16 cellular contexts compared by ENCODE assay signal in genomic region chr3:31274406-31275024, GRCh38.
A peak's percentile ranks its signal among the peaks of the same experiment; 100 is the strongest.
DNase-seq lines count a peak whose midpoint lies in the region; ATAC-seq, FAIRE-seq and TF ChIP-seq lines count a peak whose summit lies in the region.
"Had no signal": no experiment of that assay in that cellular context is flagged by ENCODE, and none has a peak within 500 bp of the region (broad histone marks: within the 10 kb centered on the region; RNA-seq: fewer than 3 reads in every experiment).

No MANE protein-coding gene starts in this region.

- H2AFZ ChIP-seq in HepG2 (ENCODE audit: low read length): no peak overlapping the region

- in situ Hi-C loops in HepG2 (cut with HindIII; ENCODE audit: extremely low pct_ligation_motif_present, low pct_unique_long_range_greater_than_20kb): no loop called here

- intact Hi-C loops in body of pancreas (cut with DNase I) (no loop called here), HepG2 (cut with micrococcal nuclease; ENCODE audit: unreplicated experiment) (no loop called here)

- no TSS peak for BruUV-seq in HepG2 (replicated peaks; lab: Mats Ljungman, UMichigan)

- no peak overlapping the region for H3K9ac ChIP-seq in HepG2 (ENCODE audit: insufficient read depth, low read depth, low read length)
- H3K9ac ChIP-seq: BLaER1 had no signal

- TF ChIP-seq EP300 in HepG2 (IDR thresholded peaks at IDR 0.05; ENCODE audit: low read depth in 2 of 2, low read length in 2 of 2) (no peak), HepG2 (CRISPR knock-in tag; IDR thresholded peaks at IDR 0.05; ENCODE audit: borderline replicate concordance) (no peak)

- H3K36me3 ChIP-seq in body of pancreas (replicated peaks in 1 of 2; ENCODE audit: insufficient read depth in 1 of 2, low read depth in 2 of 2): no peaks in the 10 kb centered on the region
- H3K36me3 ChIP-seq in HepG2 (replicated peaks in 1 of 2; ENCODE audit: control insufficient read depth in 1 of 2, insufficient read depth in 2 of 2, low read length in 2 of 2): no peaks in the 10 kb centered on the region
- H3K36me3 ChIP-seq in thoracic aorta: no peaks in the 10 kb centered on the region
- H3K36me3 ChIP-seq: BLaER1 had no signal

- H3K9me3 ChIP-seq in body of pancreas (no peaks in the 10 kb centered on the region), HepG2 (ENCODE audit: low read length) (no peaks in the 10 kb centered on the region), thoracic aorta (no peaks in the 10 kb centered on the region)
- H3K9me3 ChIP-seq: BLaER1, psoas muscle had no signal

- H3K4me3 ChIP-seq in body of pancreas (no peak overlapping the region), HepG2 (replicated peaks in 1 of 3; ENCODE audit: insufficient read depth in 1 of 3, low read depth in 2 of 3, low read length in 3 of 3) (no peak overlapping the region), thoracic aorta (peak overlapping the region; percentile 10)
- H3K4me3 ChIP-seq: BLaER1, psoas muscle had no signal

- H3K27me3 ChIP-seq in body of pancreas (no peaks in the 10 kb centered on the region), HepG2 (ENCODE audit: control insufficient read depth in 1 of 2, insufficient read depth in 2 of 2, low read length in 2 of 2) (no peaks in the 10 kb centered on the region), thoracic aorta (replicated peaks; ENCODE audit: insufficient read depth) (no peaks in the 10 kb centered on the region)
- H3K27me3 ChIP-seq: BLaER1 had no signal

- 71 to 77% methylated on average over 3 of the region's 3 CpGs for WGBS in body of pancreas, 2 donors
- WGBS in HepG2 (ENCODE audit: low lambda C conversion rate): 94% methylated on average over 3 of the region's 3 CpGs

- no peak for TF ChIP-seq CTCF in body of pancreas (IDR thresholded peaks at IDR 0.05)
- TF ChIP-seq CTCF in HepG2 (CRISPR knock-in tag; IDR thresholded peaks at IDR 0.05): no peak
- no peak for TF ChIP-seq CTCF in thoracic aorta (IDR thresholded peaks at IDR 0.05)

- no peaks in the 10 kb centered on the region for H4K20me1 ChIP-seq in HepG2 (ENCODE audit: insufficient read depth, low read length)
- H4K20me1 ChIP-seq: BLaER1 had no signal

- ATAC-seq in body of pancreas: no peak
- no peak; the same call in 2 of the 3 replicates for ATAC-seq in HepG2
- ATAC-seq in thoracic aorta (ENCODE audit: insufficient number of reproducible peaks, low FRiP score, low read depth): peak; percentile 18
- no peak for ATAC-seq in GM19463 (IDR thresholded peaks at IDR 0.05; ENCODE audit: unreplicated experiment)
- ATAC-seq: psoas muscle had no signal

- TF ChIP-seq RAD21 in HepG2 (CRISPR knock-in tag; IDR thresholded peaks at IDR 0.05): no peak

- H3K79me2 ChIP-seq in HepG2 (ENCODE audit: insufficient read depth, low read length): no peaks in the 10 kb centered on the region

- FAIRE-seq in HepG2 (lab: Jason Lieb, UNC) (no peak), GM12892 (lab: Jason Lieb, UNC) (no peak)
- FAIRE-seq: H1, kidney had no signal

- TF ChIP-seq POLR2A in body of pancreas (IDR thresholded peaks at IDR 0.05) (no peak), HepG2 (IDR thresholded peaks at IDR 0.05; ENCODE audit: insufficient read depth in 1 of 2, low read depth in 2 of 2, low read length in 2 of 2) (no peak), GM12892 (IDR thresholded peaks at IDR 0.05; ENCODE audit: low read depth, low read length) (no peak)

- H3K4me2 ChIP-seq in HepG2 (ENCODE audit: low read depth, low read length): no peak overlapping the region
- H3K4me2 ChIP-seq: BLaER1 had no signal

- peaks cover 13% of the 10 kb centered on the region for H3K4me1 ChIP-seq in body of pancreas
- H3K4me1 ChIP-seq in HepG2 (ENCODE audit: insufficient read depth, low read length): peaks cover 44% of the 10 kb centered on the region
- H3K4me1 ChIP-seq in thoracic aorta (ENCODE audit: control insufficient read depth in 1 of 2, low read depth in 2 of 2): peaks cover 32 to 49% of the 10 kb centered on the region in 2 donors
- H3K4me1 ChIP-seq: psoas muscle had no signal

- POLR2A ChIA-PET in HepG2 (lab: Yijun Ruan, JAX): interaction anchor here (1.0 kb wide), 1 partner anchor 11 kb away, joined by 3 read pairs; no protein-coding TSS in a partner anchor

- DNase-seq in HCEC 1CT: peak; percentile 8
- DNase-seq in body of pancreas: no peak
- no peak for DNase-seq in HepG2 (ENCODE audit: low spot score)
- no peak for DNase-seq in thoracic aorta (ENCODE audit: low spot score)
- DNase-seq in cortex of kidney (lab: John Stamatoyannopoulos, UW): no peak
- no peak for DNase-seq in stimulated activated CD4-positive, alpha-beta T cell treated with anti-CD3 and anti-CD28 coated beads, Interleukin-12 subunit alpha, Interleukin-12 subunit beta, amount 100 ng/mL, for 4 hours
- DNase-seq in GM12892 (ENCODE audit: insufficient read length): no peak
- DNase-seq: activated CD4-positive, alpha-beta T cell treated with anti-CD3 and anti-CD28 coated beads for 1 hour; activated naive CD4-positive, alpha-beta T cell treated with anti-CD3 and anti-CD28 coated beads, Interleukin-2, amount 50 U/mL, for 16 hours; DMS153; kidney; psoas muscle; stimulated activated CD4-positive, alpha-beta T cell treated with anti-CD3 and anti-CD28 coated beads, Interleukin-1b, Interleukin-23, amount 100 ng/mL, for 48 hours had no signal

- CTCF ChIA-PET in HepG2 (lab: Yijun Ruan, JAX; ENCODE audit: low intra/inter-chr PET ratio, low total read pairs): no interaction called here

- H3K27ac ChIP-seq in body of pancreas (peak overlapping the region in 3 of 4 donors; percentile 54 to 65 (median 54)), HepG2 (ENCODE audit: extremely low read length, insufficient read depth, low read length) (peak overlapping the region; percentile 46), thoracic aorta (peak overlapping the region; percentile 63 to 75)
- H3K27ac ChIP-seq: BLaER1, psoas muscle had no signal

TF ChIP-seq in HepG2, 621 proteins besides CTCF, POLR2A, EP300 and RAD21:
- TF ChIP-seq SIN3A (IDR thresholded peaks at IDR 0.05; ENCODE audit: borderline replicate concordance, low read depth, low read length) (no peak), ZNF878 (CRISPR knock-in tag; IDR thresholded peaks at IDR 0.05) (0 out of 2 replicates have a peak, but pooled peaks have one; percentile 11)
